1 cellular context compared by ENCODE assay signal in the genomic region with DNA sequence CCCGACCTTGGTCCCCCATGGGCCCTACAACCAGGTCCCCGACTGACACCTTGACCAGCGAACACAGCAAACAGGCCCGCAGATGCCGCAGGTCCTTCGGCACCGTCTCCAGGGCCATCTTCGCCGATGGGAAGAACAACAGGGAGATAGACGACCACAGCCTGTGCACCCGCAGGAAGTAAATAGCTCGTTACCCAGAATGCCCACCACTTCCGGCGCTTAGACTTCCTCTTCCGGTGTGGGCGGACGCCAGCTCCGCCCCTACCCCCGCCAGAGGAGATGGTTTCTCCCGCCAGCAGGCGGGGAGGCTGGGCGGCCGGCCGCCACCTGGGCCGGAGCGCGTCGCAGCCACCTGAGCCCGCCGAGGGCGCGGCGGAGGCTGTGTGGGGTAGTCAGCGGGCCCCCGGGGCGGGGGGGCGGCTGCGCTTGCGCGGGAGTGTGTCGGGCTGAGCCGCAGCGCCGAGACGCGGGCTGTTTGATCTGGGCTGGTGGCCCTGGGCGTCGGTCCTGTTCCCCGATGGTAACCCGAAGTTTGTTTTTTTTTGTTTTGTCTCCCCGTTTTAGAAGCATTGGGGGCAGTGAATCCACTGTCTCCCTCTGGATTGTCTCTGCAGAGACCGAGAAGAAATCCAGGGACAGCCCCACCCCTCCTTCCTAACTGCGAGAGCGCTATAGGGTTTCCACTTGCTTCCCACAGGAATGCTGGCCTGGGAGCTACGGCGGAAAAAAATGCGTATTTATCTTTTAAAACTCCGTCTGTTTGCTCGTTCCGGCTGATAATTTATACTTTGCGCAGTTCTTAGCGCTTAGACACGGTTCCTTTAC.
A peak's percentile ranks its signal among the peaks of the same experiment; 100 is the strongest.
TF ChIP-seq lines count a peak whose summit lies in the region.

A gene (minus strand): TSS at position 184 of the 825 bp plus-strand sequence. CDS start 66 bp downstream, at position 118.

TF ChIP-seq in HepG2, 621 proteins besides CTCF, POLR2A, EP300 and RAD21 (continued from another document and continues in another):
- TF ChIP-seq CCDC6 (CRISPR knock-in tag; IDR thresholded peaks at IDR 0.05) (peak; percentile 67), KAT8 (CRISPR knock-in tag; IDR thresholded peaks at IDR 0.05) (peak; percentile 99), NFIB (CRISPR knock-in tag; IDR thresholded peaks at IDR 0.05; ENCODE audit: borderline replicate concordance) (0 out of 2 replicates have a peak, but pooled peaks have one; percentile 48), ZNF558 (CRISPR knock-in tag; IDR thresholded peaks at IDR 0.05; ENCODE audit: borderline replicate concordance) (peak; percentile 91; the same call in 1 of the 2 replicates), BHLHE40 (IDR thresholded peaks at IDR 0.05; ENCODE audit: low read length) (peak; percentile 92), NFKBIZ (CRISPR knock-in tag; IDR thresholded peaks at IDR 0.05) (peak; percentile 26), POLR2G (IDR thresholded peaks at IDR 0.05; ENCODE audit: low read depth, low read length) (peak; percentile 98), SOX6 (IDR thresholded peaks at IDR 0.05) (no peak), SOX6 (CRISPR knock-in tag; IDR thresholded peaks at IDR 0.05) (peak; percentile 87), AGO2 (optimal IDR thresholded peaks at IDR 0.05; ENCODE audit: low read depth, low read length) (peak; percentile 100), PHF21A (CRISPR knock-in tag; IDR thresholded peaks at IDR 0.05) (peak; percentile 94), ZNF629 (CRISPR knock-in tag; conservative IDR thresholded peaks at IDR 0.05) (peak; percentile 49), ZNF839 (CRISPR knock-in tag; IDR thresholded peaks at IDR 0.05; ENCODE audit: borderline replicate concordance) (0 out of 2 replicates have a peak, but pooled peaks have one; percentile 31), RBAK (CRISPR knock-in tag; IDR thresholded peaks at IDR 0.05) (no peak; the same call in 1 of the 2 replicates), ZNF619 (CRISPR knock-in tag; IDR thresholded peaks at IDR 0.05) (peak; percentile 96; the same call in 1 of the 2 replicates), GATAD1 (CRISPR knock-in tag; IDR thresholded peaks at IDR 0.05) (peak; percentile 99), MYC (CRISPR knock-in tag; IDR thresholded peaks at IDR 0.05; ENCODE audit: borderline replicate concordance) (peak; percentile 88), FOXA3 (CRISPR knock-in tag; IDR thresholded peaks at IDR 0.05) (peak; percentile 98), RCOR2 (CRISPR knock-in tag; IDR thresholded peaks at IDR 0.05) (no peak), PCBP2 (optimal IDR thresholded peaks at IDR 0.05; ENCODE audit: low read depth, low read length, poor library complexity, severe bottlenecking) (no peak), ZNF17 (CRISPR knock-in tag; IDR thresholded peaks at IDR 0.05) (no peak)
- TF ChIP-seq, protein P1, sequence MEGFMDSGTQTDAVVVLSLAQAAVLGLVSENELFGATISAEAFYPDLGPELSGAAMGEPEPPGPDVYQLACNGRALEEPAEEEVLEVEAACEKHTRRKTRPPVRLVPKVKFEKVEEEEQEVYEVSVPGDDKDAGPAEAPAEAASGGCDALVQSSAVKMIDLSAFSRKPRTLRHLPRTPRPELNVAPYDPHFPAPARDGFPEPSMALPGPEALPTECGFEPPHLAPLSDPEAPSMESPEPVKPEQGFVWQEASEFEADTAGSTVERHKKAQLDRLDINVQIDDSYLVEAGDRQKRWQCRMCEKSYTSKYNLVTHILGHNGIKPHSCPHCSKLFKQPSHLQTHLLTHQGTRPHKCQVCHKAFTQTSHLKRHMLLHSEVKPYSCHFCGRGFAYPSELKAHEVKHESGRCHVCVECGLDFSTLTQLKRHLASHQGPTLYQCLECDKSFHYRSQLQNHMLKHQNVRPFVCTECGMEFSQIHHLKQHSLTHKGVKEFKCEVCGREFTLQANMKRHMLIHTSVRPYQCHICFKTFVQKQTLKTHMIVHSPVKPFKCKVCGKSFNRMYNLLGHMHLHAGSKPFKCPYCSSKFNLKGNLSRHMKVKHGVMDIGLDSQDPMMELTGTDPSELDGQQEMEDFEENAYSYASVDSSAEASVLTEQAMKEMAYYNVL (CRISPR knock-in tag; IDR thresholded peaks at IDR 0.05; ENCODE audit: borderline replicate concordance): peak; percentile 7; the same call in 1 of the 2 replicates
- TF ChIP-seq, protein P2, sequence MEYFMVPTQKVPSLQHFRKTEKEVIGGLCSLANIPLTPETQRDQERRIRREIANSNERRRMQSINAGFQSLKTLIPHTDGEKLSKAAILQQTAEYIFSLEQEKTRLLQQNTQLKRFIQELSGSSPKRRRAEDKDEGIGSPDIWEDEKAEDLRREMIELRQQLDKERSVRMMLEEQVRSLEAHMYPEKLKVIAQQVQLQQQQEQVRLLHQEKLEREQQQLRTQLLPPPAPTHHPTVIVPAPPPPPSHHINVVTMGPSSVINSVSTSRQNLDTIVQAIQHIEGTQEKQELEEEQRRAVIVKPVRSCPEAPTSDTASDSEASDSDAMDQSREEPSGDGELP (IDR thresholded peaks at IDR 0.05; ENCODE audit: borderline replicate concordance, low read depth): peak; percentile 88; the same call in 1 of the 2 replicates
- TF ChIP-seq, protein P3, sequence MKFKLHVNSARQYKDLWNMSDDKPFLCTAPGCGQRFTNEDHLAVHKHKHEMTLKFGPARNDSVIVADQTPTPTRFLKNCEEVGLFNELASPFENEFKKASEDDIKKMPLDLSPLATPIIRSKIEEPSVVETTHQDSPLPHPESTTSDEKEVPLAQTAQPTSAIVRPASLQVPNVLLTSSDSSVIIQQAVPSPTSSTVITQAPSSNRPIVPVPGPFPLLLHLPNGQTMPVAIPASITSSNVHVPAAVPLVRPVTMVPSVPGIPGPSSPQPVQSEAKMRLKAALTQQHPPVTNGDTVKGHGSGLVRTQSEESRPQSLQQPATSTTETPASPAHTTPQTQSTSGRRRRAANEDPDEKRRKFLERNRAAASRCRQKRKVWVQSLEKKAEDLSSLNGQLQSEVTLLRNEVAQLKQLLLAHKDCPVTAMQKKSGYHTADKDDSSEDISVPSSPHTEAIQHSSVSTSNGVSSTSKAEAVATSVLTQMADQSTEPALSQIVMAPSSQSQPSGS (CRISPR knock-in tag; IDR thresholded peaks at IDR 0.05): peak; percentile 62
- TF ChIP-seq, protein P4, sequence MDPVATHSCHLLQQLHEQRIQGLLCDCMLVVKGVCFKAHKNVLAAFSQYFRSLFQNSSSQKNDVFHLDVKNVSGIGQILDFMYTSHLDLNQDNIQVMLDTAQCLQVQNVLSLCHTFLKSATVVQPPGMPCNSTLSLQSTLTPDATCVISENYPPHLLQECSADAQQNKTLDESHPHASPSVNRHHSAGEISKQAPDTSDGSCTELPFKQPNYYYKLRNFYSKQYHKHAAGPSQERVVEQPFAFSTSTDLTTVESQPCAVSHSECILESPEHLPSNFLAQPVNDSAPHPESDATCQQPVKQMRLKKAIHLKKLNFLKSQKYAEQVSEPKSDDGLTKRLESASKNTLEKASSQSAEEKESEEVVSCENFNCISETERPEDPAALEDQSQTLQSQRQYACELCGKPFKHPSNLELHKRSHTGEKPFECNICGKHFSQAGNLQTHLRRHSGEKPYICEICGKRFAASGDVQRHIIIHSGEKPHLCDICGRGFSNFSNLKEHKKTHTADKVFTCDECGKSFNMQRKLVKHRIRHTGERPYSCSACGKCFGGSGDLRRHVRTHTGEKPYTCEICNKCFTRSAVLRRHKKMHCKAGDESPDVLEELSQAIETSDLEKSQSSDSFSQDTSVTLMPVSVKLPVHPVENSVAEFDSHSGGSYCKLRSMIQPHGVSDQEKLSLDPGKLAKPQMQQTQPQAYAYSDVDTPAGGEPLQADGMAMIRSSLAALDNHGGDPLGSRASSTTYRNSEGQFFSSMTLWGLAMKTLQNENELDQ (CRISPR knock-in tag; IDR thresholded peaks at IDR 0.05; ENCODE audit: borderline replicate concordance): 0 out of 2 replicates have a peak, but pooled peaks have one; percentile 30
- TF ChIP-seq, protein P5, sequence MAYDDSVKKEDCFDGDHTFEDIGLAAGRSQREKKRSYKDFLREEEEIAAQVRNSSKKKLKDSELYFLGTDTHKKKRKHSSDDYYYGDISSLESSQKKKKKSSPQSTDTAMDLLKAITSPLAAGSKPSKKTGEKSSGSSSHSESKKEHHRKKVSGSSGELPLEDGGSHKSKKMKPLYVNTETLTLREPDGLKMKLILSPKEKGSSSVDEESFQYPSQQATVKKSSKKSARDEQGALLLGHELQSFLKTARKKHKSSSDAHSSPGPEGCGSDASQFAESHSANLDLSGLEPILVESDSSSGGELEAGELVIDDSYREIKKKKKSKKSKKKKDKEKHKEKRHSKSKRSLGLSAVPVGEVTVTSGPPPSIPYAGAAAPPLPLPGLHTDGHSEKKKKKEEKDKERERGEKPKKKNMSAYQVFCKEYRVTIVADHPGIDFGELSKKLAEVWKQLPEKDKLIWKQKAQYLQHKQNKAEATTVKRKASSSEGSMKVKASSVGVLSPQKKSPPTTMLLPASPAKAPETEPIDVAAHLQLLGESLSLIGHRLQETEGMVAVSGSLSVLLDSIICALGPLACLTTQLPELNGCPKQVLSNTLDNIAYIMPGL (CRISPR knock-in tag; IDR thresholded peaks at IDR 0.05; ENCODE audit: borderline replicate concordance in 1 of 2, low read depth in 1 of 2): peak; percentile 71 to 88
- TF ChIP-seq, protein P6, sequence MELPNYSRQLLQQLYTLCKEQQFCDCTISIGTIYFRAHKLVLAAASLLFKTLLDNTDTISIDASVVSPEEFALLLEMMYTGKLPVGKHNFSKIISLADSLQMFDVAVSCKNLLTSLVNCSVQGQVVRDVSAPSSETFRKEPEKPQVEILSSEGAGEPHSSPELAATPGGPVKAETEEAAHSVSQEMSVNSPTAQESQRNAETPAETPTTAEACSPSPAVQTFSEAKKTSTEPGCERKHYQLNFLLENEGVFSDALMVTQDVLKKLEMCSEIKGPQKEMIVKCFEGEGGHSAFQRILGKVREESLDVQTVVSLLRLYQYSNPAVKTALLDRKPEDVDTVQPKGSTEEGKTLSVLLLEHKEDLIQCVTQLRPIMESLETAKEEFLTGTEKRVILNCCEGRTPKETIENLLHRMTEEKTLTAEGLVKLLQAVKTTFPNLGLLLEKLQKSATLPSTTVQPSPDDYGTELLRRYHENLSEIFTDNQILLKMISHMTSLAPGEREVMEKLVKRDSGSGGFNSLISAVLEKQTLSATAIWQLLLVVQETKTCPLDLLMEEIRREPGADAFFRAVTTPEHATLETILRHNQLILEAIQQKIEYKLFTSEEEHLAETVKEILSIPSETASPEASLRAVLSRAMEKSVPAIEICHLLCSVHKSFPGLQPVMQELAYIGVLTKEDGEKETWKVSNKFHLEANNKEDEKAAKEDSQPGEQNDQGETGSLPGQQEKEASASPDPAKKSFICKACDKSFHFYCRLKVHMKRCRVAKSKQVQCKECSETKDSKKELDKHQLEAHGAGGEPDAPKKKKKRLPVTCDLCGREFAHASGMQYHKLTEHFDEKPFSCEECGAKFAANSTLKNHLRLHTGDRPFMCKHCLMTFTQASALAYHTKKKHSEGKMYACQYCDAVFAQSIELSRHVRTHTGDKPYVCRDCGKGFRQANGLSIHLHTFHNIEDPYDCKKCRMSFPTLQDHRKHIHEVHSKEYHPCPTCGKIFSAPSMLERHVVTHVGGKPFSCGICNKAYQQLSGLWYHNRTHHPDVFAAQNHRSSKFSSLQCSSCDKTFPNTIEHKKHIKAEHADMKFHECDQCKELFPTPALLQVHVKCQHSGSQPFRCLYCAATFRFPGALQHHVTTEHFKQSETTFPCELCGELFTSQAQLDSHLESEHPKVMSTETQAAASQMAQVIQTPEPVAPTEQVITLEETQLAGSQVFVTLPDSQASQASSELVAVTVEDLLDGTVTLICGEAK (IDR thresholded peaks at IDR 0.05): peak; percentile 94
- TF ChIP-seq, protein P6 (CRISPR knock-in tag; IDR thresholded peaks at IDR 0.05): peak; percentile 75; the same call in 1 of the 2 replicates
- TF ChIP-seq, protein P7, sequence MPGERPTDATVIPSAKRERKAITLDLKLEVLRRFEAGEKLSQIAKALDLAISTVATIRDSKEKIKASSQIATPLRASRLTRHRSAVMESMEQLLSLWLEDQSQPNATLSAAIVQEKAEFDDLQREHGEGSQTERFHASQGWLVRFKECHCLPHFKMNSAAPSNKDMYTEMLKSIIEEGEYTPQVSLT (CRISPR knock-in tag; IDR thresholded peaks at IDR 0.05; ENCODE audit: borderline replicate concordance, low read depth): peak; percentile 30; the same call in 1 of the 2 replicates
- TF ChIP-seq, protein P8, sequence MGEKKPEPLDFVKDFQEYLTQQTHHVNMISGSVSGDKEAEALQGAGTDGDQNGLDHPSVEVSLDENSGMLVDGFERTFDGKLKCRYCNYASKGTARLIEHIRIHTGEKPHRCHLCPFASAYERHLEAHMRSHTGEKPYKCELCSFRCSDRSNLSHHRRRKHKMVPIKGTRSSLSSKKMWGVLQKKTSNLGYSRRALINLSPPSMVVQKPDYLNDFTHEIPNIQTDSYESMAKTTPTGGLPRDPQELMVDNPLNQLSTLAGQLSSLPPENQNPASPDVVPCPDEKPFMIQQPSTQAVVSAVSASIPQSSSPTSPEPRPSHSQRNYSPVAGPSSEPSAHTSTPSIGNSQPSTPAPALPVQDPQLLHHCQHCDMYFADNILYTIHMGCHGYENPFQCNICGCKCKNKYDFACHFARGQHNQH (CRISPR knock-in tag; IDR thresholded peaks at IDR 0.05): peak; percentile 97
